12 cellular contexts compared by ENCODE assay signal in genomic region chr1:20110679-20111078, GRCh38. TPM values are rescaled to one million over a fixed set of nuclear protein-coding genes. Genes with fewer than 3 reads are reported as not detected.
DNase-seq lines count a peak whose midpoint lies in the region; ATAC-seq and TF ChIP-seq lines count a peak whose summit lies in the region.
"Had no signal": no experiment of that assay in that cellular context is flagged by ENCODE, and none has a peak within 500 bp of the region (broad histone marks: within the 10 kb centered on the region; RNA-seq: fewer than 3 reads in every experiment).

No MANE protein-coding gene starts in this region.

- peaks cover 24% of the 10 kb centered on the region for H3K27me3 Mint-ChIP-seq in activated naive CD8-positive, alpha-beta T cell treated with anti-CD3 and anti-CD28 coated beads for 36 hours

- H3K9me3 ChIP-seq in MG63 (no peaks in the 10 kb centered on the region), mesodermal cell (ENCODE audit: control insufficient read depth, low read length) (peaks cover 4% of the 10 kb centered on the region)

- no peak overlapping the region for H3K4me3 Mint-ChIP-seq in activated naive CD8-positive, alpha-beta T cell treated with anti-CD3 and anti-CD28 coated beads for 36 hours
- H3K4me3 Mint-ChIP-seq: activated naive CD4-positive, alpha-beta T cell treated with anti-CD3 and anti-CD28 coated beads, Interleukin-2, amount 50 U/mL, for 24 hours; T-helper 2 cell treated with Interferon-gamma antibody and Interleukin-4, amounts not matched to agents 5 μg/mL and 100 μg/mL, for 36 hours had no signal

- H3K27ac Mint-ChIP-seq in activated naive CD8-positive, alpha-beta T cell treated with anti-CD3 and anti-CD28 coated beads for 36 hours: no peak overlapping the region
- H3K27ac Mint-ChIP-seq: activated naive CD4-positive, alpha-beta T cell treated with anti-CD3 and anti-CD28 coated beads, Interleukin-2, amount 50 U/mL, for 24 hours; T-helper 2 cell treated with Interferon-gamma antibody and Interleukin-4, amounts not matched to agents 5 μg/mL and 100 μg/mL, for 36 hours had no signal

- peak overlapping the region; percentile 43 for H3K27ac ChIP-seq in mesodermal cell (ENCODE audit: low read depth, low read length, severe bottlenecking)

- H3K27me3 ChIP-seq in MG63: no peaks in the 10 kb centered on the region

- H3K4me3 ChIP-seq in MG63 (no peak overlapping the region), epithelial cell of esophagus (ENCODE audit: low read length) (no peak overlapping the region), mesodermal cell (ENCODE audit: extremely low read depth, insufficient read depth, low read length, poor library complexity, severe bottlenecking) (no peak overlapping the region)

- H3K4me1 Mint-ChIP-seq in activated naive CD8-positive, alpha-beta T cell treated with anti-CD3 and anti-CD28 coated beads for 36 hours: peaks cover under 1% of the 10 kb centered on the region
- H3K4me1 Mint-ChIP-seq: activated naive CD4-positive, alpha-beta T cell treated with anti-CD3 and anti-CD28 coated beads, Interleukin-2, amount 50 U/mL, for 24 hours had no signal

- peak; percentile 27 for DNase-seq in AG08395 (ENCODE audit: low spot score)
- DNase-seq in MG63: peak; percentile 90
- peak; percentile 78 for DNase-seq in epithelial cell of esophagus (ENCODE audit: low read depth)
- DNase-seq in DMS 273 treated with DMSO at 0.1 percent for 48 hours (lab: John Stamatoyannopoulos, UW): no peak
- DNase-seq in activated naive CD8-positive, alpha-beta T cell treated with anti-CD3 and anti-CD28 coated beads for 36 hours: no peak
- DNase-seq: NCI-H187 had no signal

- ATAC-seq in HG03135 (IDR thresholded peaks at IDR 0.05; ENCODE audit: unreplicated experiment): no peak
- ATAC-seq in GM19324 (IDR thresholded peaks at IDR 0.05; ENCODE audit: low FRiP score, unreplicated experiment): no peak

- TF ChIP-seq CTCF in epithelial cell of esophagus (IDR thresholded peaks at IDR 0.05; ENCODE audit: insufficient read depth, low read depth, low read length, missing control alignments): no peak

- WGBS in mesodermal cell (ENCODE audit: insufficient coverage in 2 of 2), 2 experiments: 92 to 94% methylated on average over 11 to 12 of the region's 12 CpGs

- H3K36me3 ChIP-seq in MG63 (no peaks in the 10 kb centered on the region), mesodermal cell (ENCODE audit: control insufficient read depth, insufficient read depth, low read length) (no peaks in the 10 kb centered on the region)

- H3K4me1 ChIP-seq in mesodermal cell (ENCODE audit: control insufficient read depth, insufficient read depth, low read length, poor library complexity, severe bottlenecking): peaks cover 8% of the 10 kb centered on the region

- H3K36me3 Mint-ChIP-seq in activated naive CD8-positive, alpha-beta T cell treated with anti-CD3 and anti-CD28 coated beads for 36 hours: no peaks in the 10 kb centered on the region
- H3K36me3 Mint-ChIP-seq: activated naive CD4-positive, alpha-beta T cell treated with anti-CD3 and anti-CD28 coated beads, Interleukin-2, amount 50 U/mL, for 24 hours had no signal

- H3K9me3 Mint-ChIP-seq in activated naive CD8-positive, alpha-beta T cell treated with anti-CD3 and anti-CD28 coated beads for 36 hours: no peaks in the 10 kb centered on the region
- H3K9me3 Mint-ChIP-seq: activated naive CD4-positive, alpha-beta T cell treated with anti-CD3 and anti-CD28 coated beads, Interleukin-2, amount 50 U/mL, for 24 hours; T-helper 2 cell treated with Interferon-gamma antibody and Interleukin-4, amounts not matched to agents 5 μg/mL and 100 μg/mL, for 36 hours had no signal

RNA-seq across cellular contexts. Expression of gene PLA2G2D, which starts 8.7 kb away (rescaled TPM):
- not detected in 2 replicates for total RNA-seq in MG63 (2014; rRNA removed; shearing (Covaris generic); ENCODE audit: low replicate concordance)
- not detected for polyA plus RNA-seq in mesodermal cell (2013, experiment 1 of 2)
- not detected for polyA plus RNA-seq in mesodermal cell (2013, experiment 2 of 2)
- not detected for total RNA-seq in activated naive CD8-positive, alpha-beta T cell treated with anti-CD3 and anti-CD28 coated beads for 36 hours
- total RNA-seq: mononuclear cell had no signal

RNA-seq across cellular contexts. Expression of gene PLA2G2F, which starts 28.4 kb away (rescaled TPM):
- not detected in 2 replicates for total RNA-seq in MG63 (2014; rRNA removed; shearing (Covaris generic); ENCODE audit: low replicate concordance)
- polyA plus RNA-seq in mesodermal cell (2013, experiment 1 of 2): not detected
- polyA plus RNA-seq in mesodermal cell (2013, experiment 2 of 2): not detected
- total RNA-seq in activated naive CD8-positive, alpha-beta T cell treated with anti-CD3 and anti-CD28 coated beads for 36 hours: not detected
- total RNA-seq: mononuclear cell had no signal

RNA-seq across cellular contexts. Expression of gene PLA2G5, which starts 40.7 kb away (rescaled TPM):
- total RNA-seq in MG63 (2014; rRNA removed; shearing (Covaris generic); ENCODE audit: low replicate concordance): 2.4 TPM in 1 of 2 replicates, not detected in the other
- polyA plus RNA-seq in mesodermal cell (2013, experiment 1 of 2): 0.66 TPM
- polyA plus RNA-seq in mesodermal cell (2013, experiment 2 of 2): 1.3 TPM
- total RNA-seq in activated naive CD8-positive, alpha-beta T cell treated with anti-CD3 and anti-CD28 coated beads for 36 hours: not detected
- total RNA-seq: mononuclear cell had no signal

Comparison
In these comparisons a context has a peak if more than half of its experiments do, and no peak if none do; other contexts are left out.
1. DNase-seq: peak in AG08395 (single experiment), MG63 (single experiment) and epithelial cell of esophagus (single experiment); none in DMS 273 treated with DMSO at 0.1 percent for 48 hours (single experiment) and activated naive CD8-positive, alpha-beta T cell treated with anti-CD3 and anti-CD28 coated beads for 36 hours (single experiment).